ENCODE assay signal across 8 cellular contexts in the genomic region with DNA sequence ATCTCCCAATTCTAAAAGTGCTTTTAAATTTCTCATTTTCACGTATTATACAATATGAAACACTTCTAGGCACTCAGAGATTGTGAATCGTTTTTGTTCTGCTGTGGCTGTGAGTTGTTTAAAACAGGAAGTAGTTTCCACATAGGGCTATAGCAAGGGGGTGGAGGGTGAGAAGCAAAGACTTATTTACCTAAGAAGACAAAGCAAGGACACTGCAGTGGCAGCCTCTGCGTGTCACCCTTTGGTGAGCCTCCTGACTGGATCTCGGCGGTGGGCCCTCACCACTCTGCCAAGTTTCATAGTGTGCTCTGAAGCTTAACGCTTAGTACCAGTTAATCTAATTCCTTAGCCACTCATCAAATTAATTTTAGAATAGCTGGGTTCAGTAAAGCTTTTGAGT. TPM values are rescaled to one million over a fixed set of nuclear protein-coding genes. Genes with fewer than 3 reads are reported as not detected.
A peak's percentile ranks its signal among the peaks of the same experiment; 100 is the strongest.
DNase-seq lines count a peak whose midpoint lies in the region; ATAC-seq and TF ChIP-seq lines count a peak whose summit lies in the region.

No MANE protein-coding gene starts in this region.

- H3K27ac Mint-ChIP-seq in activated CD4-positive, alpha-beta memory T cell treated with anti-CD3 and anti-CD28 coated beads for 36 hours, result no peak overlapping the region
- H3K27ac Mint-ChIP-seq in mesothelial cell of epicardium, result no peak overlapping the region

- TF ChIP-seq CTCF in GM06990 (IDR thresholded peaks at IDR 0.05; ENCODE audit: insufficient read depth, low read length, poor library complexity, severe bottlenecking) (no peak), mesothelial cell of epicardium (IDR thresholded peaks at IDR 0.05; ENCODE audit: unreplicated experiment) (no peak)

- ATAC-seq in GM19468 (IDR thresholded peaks at IDR 0.05; ENCODE audit: extremely low read depth, unreplicated experiment), result peak; percentile 82
- ATAC-seq in HG03457 (IDR thresholded peaks at IDR 0.05; ENCODE audit: unreplicated experiment), result peak; percentile 63

- no peaks in the 10 kb centered on the region for H3K27me3 ChIP-seq in GM06990 (replicated peaks; ENCODE audit: control insufficient read depth, insufficient read depth, low read length)

- H3K27me3 Mint-ChIP-seq in activated CD4-positive, alpha-beta memory T cell treated with anti-CD3 and anti-CD28 coated beads for 36 hours, result no peaks in the 10 kb centered on the region
- peaks cover 18% of the 10 kb centered on the region for H3K27me3 Mint-ChIP-seq in mesothelial cell of epicardium (ENCODE audit: low read depth)

- H3K4me1 Mint-ChIP-seq in activated CD4-positive, alpha-beta memory T cell treated with anti-CD3 and anti-CD28 coated beads for 36 hours (ENCODE audit: low read depth), result peaks cover 36% of the 10 kb centered on the region
- H3K4me1 Mint-ChIP-seq in mesothelial cell of epicardium, result no peaks in the 10 kb centered on the region

- H3K36me3 Mint-ChIP-seq in activated CD4-positive, alpha-beta memory T cell treated with anti-CD3 and anti-CD28 coated beads for 36 hours, result no peaks in the 10 kb centered on the region
- no peaks in the 10 kb centered on the region for H3K36me3 Mint-ChIP-seq in mesothelial cell of epicardium

- no peaks in the 10 kb centered on the region for H3K9me3 Mint-ChIP-seq in activated CD4-positive, alpha-beta memory T cell treated with anti-CD3 and anti-CD28 coated beads for 36 hours
- H3K9me3 Mint-ChIP-seq in mesothelial cell of epicardium, result no peaks in the 10 kb centered on the region

- POLR2A ChIA-PET in activated CD4-positive, alpha-beta memory T cell treated with anti-CD3 and anti-CD28 coated beads for 36 hours (lab: Charles Lee), result no interaction called here

- CTCF ChIA-PET in activated CD4-positive, alpha-beta memory T cell treated with anti-CD3 and anti-CD28 coated beads for 36 hours (lab: Charles Lee), result interaction anchor here (0.6 to 8.9 kb wide), 4 partner anchors 9 to 570 kb away, joined by 3 to 53 read pairs (median 12); no protein-coding TSS in a partner anchor

- DNase-seq in GM06990 (ENCODE audit: extremely low read depth, insufficient read length) (peak; percentile 41), hepatic stellate cell (ENCODE audit: low spot score) (no peak), mesothelial cell of epicardium (ENCODE audit: low spot score in 2 of 2, unreplicated experiment in 2 of 2) (no peak), middle frontal gyrus (ENCODE audit: extremely low spot score, low spot score) (no peak), HT-29 (ENCODE audit: low spot score) (no peak)
- peak; percentile 49 for DNase-seq in activated CD4-positive, alpha-beta memory T cell treated with anti-CD3 and anti-CD28 coated beads for 36 hours

- no peak overlapping the region for H3K4me3 Mint-ChIP-seq in activated CD4-positive, alpha-beta memory T cell treated with anti-CD3 and anti-CD28 coated beads for 36 hours
- no peak overlapping the region for H3K4me3 Mint-ChIP-seq in mesothelial cell of epicardium

- no peak overlapping the region for H3K4me3 ChIP-seq in GM06990 (replicated peaks; ENCODE audit: low read depth, low read length)

- H3K36me3 ChIP-seq in GM06990 (ENCODE audit: control insufficient read depth, insufficient read depth, low read length), result no peaks in the 10 kb centered on the region

- intact Hi-C loops in activated CD4-positive, alpha-beta memory T cell treated with anti-CD3 and anti-CD28 coated beads for 36 hours (cut with micrococcal nuclease), result no loop called here

RNA-seq across cellular contexts. Expression of gene TNFSF13B, which starts 56.8 kb away (rescaled TPM):
- 1 to 10 TPM; 3.1 to 4.3 TPM for total RNA-seq in activated CD4-positive, alpha-beta memory T cell treated with anti-CD3 and anti-CD28 coated beads for 36 hours
- 1.1 to 2.1 TPM (median 1.6 TPM) in 3 replicates for total RNA-seq in mesothelial cell of epicardium
- total RNA-seq in HT-29 (2014; rRNA removed; shearing (Covaris generic)), result 0.08 and 0.15 TPM in 2 replicates

Comparison
In these comparisons a context has a peak if more than half of its experiments do, and no peak if none do; other contexts are left out.
1. DNase-seq: peak in GM06990 (single experiment) and activated CD4-positive, alpha-beta memory T cell treated with anti-CD3 and anti-CD28 coated beads for 36 hours (single experiment); none in hepatic stellate cell (single experiment), mesothelial cell of epicardium (0 of 2), middle frontal gyrus (single experiment) and HT-29 (single experiment).